ENCODE assay signal across 7 cellular contexts in genomic region chr3:101676765-101677435, GRCh38. TPM values are rescaled to one million over a fixed set of nuclear protein-coding genes. Genes with fewer than 3 reads are reported as not detected.
DNase-seq lines count a peak whose midpoint lies in the region; ATAC-seq, FAIRE-seq and TF ChIP-seq lines count a peak whose summit lies in the region.

ZBTB11 (minus strand) TSS chr3:101677132; CDS start chr3:101676914, 218 bp downstream.

- peak; percentile 64 for TF ChIP-seq CTCF in bronchial epithelial cell (IDR thresholded peaks at IDR 0.05; ENCODE audit: insufficient read depth, low read length, severe bottlenecking)

- H3K36me3 ChIP-seq in bronchial epithelial cell (ENCODE audit: control insufficient read depth, insufficient read depth, low read length) = no peaks in the 10 kb centered on the region

- peak within 1 kb of the TSS; percentile 93 for H3K4me3 ChIP-seq in bronchial epithelial cell (ENCODE audit: low read depth, low read length)

- H3K4me3 Mint-ChIP-seq in T-helper 1 cell treated with Interleukin-12 subunit alpha and Interleukin-12 subunit beta and Interleukin-4 antibody, amounts not matched to agents 30 μg/mL and 1 μg/mL, for 36 hours = peak within 1 kb of the TSS; percentile 94

- FAIRE-seq in bronchial epithelial cell (lab: Jason Lieb, UNC) (peak; percentile 92), islet of Langerhans (lab: Jason Lieb, UNC) (peak; percentile 92)

- no peaks in the 10 kb centered on the region for H3K27me3 ChIP-seq in bronchial epithelial cell (ENCODE audit: control insufficient read depth, insufficient read depth, low read length)

- peak within 1 kb of the TSS; percentile 95 for H3K27ac Mint-ChIP-seq in T-helper 1 cell treated with Interleukin-12 subunit alpha and Interleukin-12 subunit beta and Interleukin-4 antibody, amounts not matched to agents 30 μg/mL and 1 μg/mL, for 36 hours

- H3K4me1 Mint-ChIP-seq in T-helper 1 cell treated with Interleukin-12 subunit alpha and Interleukin-12 subunit beta and Interleukin-4 antibody, amounts not matched to agents 30 μg/mL and 1 μg/mL, for 36 hours (ENCODE audit: low read depth) = peaks cover 41% of the 10 kb centered on the region

- H3K9me3 Mint-ChIP-seq in T-helper 1 cell treated with Interleukin-12 subunit alpha and Interleukin-12 subunit beta and Interleukin-4 antibody, amounts not matched to agents 30 μg/mL and 1 μg/mL, for 36 hours = no peaks in the 10 kb centered on the region

- H3K36me3 Mint-ChIP-seq in T-helper 1 cell treated with Interleukin-12 subunit alpha and Interleukin-12 subunit beta and Interleukin-4 antibody, amounts not matched to agents 30 μg/mL and 1 μg/mL, for 36 hours (ENCODE audit: low read depth) = peaks cover 32% of the 10 kb centered on the region

- DNase-seq in bronchial epithelial cell (ENCODE audit: low read depth) (peak; percentile 99), cortex of kidney (lab: John Stamatoyannopoulos, UW) (no peak)
- peak; percentile 99 to 100 for DNase-seq in stimulated activated CD4-positive, alpha-beta T cell treated with anti-CD3 and anti-CD28 coated beads, Interleukin-15, amount 100 ng/mL, for 48 hours (ENCODE audit: low read depth in 2 of 2)

- no peaks in the 10 kb centered on the region for H3K27me3 Mint-ChIP-seq in T-helper 1 cell treated with Interleukin-12 subunit alpha and Interleukin-12 subunit beta and Interleukin-4 antibody, amounts not matched to agents 30 μg/mL and 1 μg/mL, for 36 hours (ENCODE audit: low read depth)

- ATAC-seq in GM18861 (IDR thresholded peaks at IDR 0.05; ENCODE audit: unreplicated experiment) = peak; percentile 69
- peak; percentile 69 for ATAC-seq in HG03095 (IDR thresholded peaks at IDR 0.05; ENCODE audit: unreplicated experiment)

RNA-seq across cellular contexts. Expression of gene ZBTB11, which starts in this region (rescaled TPM):
- 30.3 and 34.2 TPM in 2 replicates for total RNA-seq in bronchial epithelial cell
